30 cellular contexts compared by ENCODE assay signal in genomic region chr2:211692689-211693088, GRCh38.
"Had no signal": no experiment of that assay in that cellular context is flagged by ENCODE, and none has a peak within 500 bp of the region (broad histone marks: within the 10 kb centered on the region; RNA-seq: fewer than 3 reads in every experiment).

No MANE protein-coding gene starts in this region.

- DNase-seq: activated effector memory CD4-positive, alpha-beta T cell treated with anti-CD3 and anti-CD28 coated beads, Interleukin-2, amount 50 U/mL, for 16 hours; activated effector memory CD4-positive, alpha-beta T cell treated with Interleukin-2 at 50 U/mL for 16 hours; activated gamma-delta T cell; activated gamma-delta T cell treated with Interleukin-2 at 50 U/mL for 16 hours; activated naive CD4-positive, alpha-beta T cell; activated naive CD4-positive, alpha-beta T cell treated with anti-CD3 and anti-CD28 coated beads for 36 hours; activated naive CD4-positive, alpha-beta T cell treated with anti-CD3 and anti-CD28 coated beads, Interleukin-2, amount 10 ng/mL, durations not matched to agents 7 days and 5 days; activated naive CD4-positive, alpha-beta T cell treated with anti-CD3 and anti-CD28 coated beads, Interleukin-2, amount 50 U/mL, for 16 hours; activated naive CD4-positive, alpha-beta T cell treated with Interleukin-2 at 50 U/mL for 16 hours; activated naive CD8-positive, alpha-beta T cell treated with anti-CD3 and anti-CD28 coated beads for 36 hours; activated naive CD8-positive, alpha-beta T cell treated with anti-CD3 and anti-CD28 coated beads, Interleukin-2, amount 10 ng/mL, durations not matched to agents 7 days and 5 days; activated naive CD8-positive, alpha-beta T cell treated with anti-CD3 and anti-CD28 coated beads, Interleukin-2, amount 50 U/mL, for 24 hours; activated T-cell treated with anti-CD3 and anti-CD28 coated beads, Interleukin-2, amount 50 U/mL, for 1 hour; activated T-cell treated with anti-CD3 and anti-CD28 coated beads, Interleukin-2, amount 50 U/mL, for 24 hours; activated T-cell treated with anti-CD3 and anti-CD28 coated beads, Interleukin-2, amount 50 U/mL, for 4 hours; activated T-cell treated with anti-CD3 and anti-CD28 coated beads, Interleukin-2, amount 50 U/mL, for 48 hours; activated T-cell treated with anti-CD3 and anti-CD28 coated beads, Interleukin-2, amount 50 U/mL, for 72 hours; adrenal gland; amniotic stem cell; amygdala; anterior cingulate cortex; aorta; body of pancreas; brain microvascular endothelial cell; caudate nucleus; central memory CD4-positive, alpha-beta T cell; cerebellar nuclear complex had no signal

- H3K9me3 ChIP-seq: adrenal gland, ascending aorta, body of pancreas, breast epithelium had no signal

- H3K4me3 ChIP-seq: adrenal gland, ascending aorta, body of pancreas, breast epithelium, cardiac muscle cell had no signal

- H3K36me3 ChIP-seq: adrenal gland, brain microvascular endothelial cell, breast epithelium, cardiac muscle cell had no signal

- H3K27ac ChIP-seq: adrenal gland, ascending aorta, body of pancreas, brain microvascular endothelial cell, breast epithelium, cardiac muscle cell had no signal

- H3K27me3 ChIP-seq: adrenal gland, ascending aorta, body of pancreas, brain microvascular endothelial cell, breast epithelium, cardiac muscle cell had no signal
